ENCODE assay signal across 1 cellular context in the genomic region with DNA sequence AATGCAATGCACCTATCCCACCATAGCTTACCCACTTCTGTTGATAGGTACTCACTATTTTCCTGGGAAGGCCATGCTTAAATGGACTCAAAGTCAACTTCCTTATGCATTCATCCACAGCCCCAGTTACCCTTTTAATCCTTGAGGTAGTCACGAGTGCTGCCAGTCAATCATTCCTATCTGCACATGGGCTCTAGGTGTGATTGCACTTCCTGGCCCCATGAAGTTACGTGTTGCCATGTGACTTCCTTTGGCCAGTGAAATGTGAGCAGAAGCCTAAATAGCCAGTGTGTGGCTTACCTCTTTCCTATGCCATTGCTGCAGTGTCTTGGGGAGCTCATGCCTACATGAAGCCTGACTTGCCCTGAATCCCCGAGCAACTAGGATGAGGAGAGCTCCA.
TF ChIP-seq lines count a peak whose summit lies in the region.

No MANE protein-coding gene starts in this region.

TF ChIP-seq in K562, 482 proteins besides CTCF, POLR2A, EP300 and RAD21 (continued from another document):
- TF ChIP-seq, protein P1, sequence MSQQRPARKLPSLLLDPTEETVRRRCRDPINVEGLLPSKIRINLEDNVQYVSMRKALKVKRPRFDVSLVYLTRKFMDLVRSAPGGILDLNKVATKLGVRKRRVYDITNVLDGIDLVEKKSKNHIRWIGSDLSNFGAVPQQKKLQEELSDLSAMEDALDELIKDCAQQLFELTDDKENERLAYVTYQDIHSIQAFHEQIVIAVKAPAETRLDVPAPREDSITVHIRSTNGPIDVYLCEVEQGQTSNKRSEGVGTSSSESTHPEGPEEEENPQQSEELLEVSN (IDR thresholded peaks at IDR 0.05; ENCODE audit: borderline replicate concordance in 1 of 2, extremely low read depth in 1 of 2, insufficient read depth in 1 of 2, insufficient read length in 1 of 2, low read depth in 1 of 2, low read length in 1 of 2, poor library complexity in 1 of 2, severe bottlenecking in 1 of 2) = peak in 1 of 2 experiments; percentile 51
- TF ChIP-seq CREBBP (IDR thresholded peaks at IDR 0.05; ENCODE audit: low read depth, low read length) (no peak), RAD51 (IDR thresholded peaks at IDR 0.05; ENCODE audit: borderline replicate concordance, low read depth) (peak; percentile 72), HDAC8 (tag; IDR thresholded peaks at IDR 0.05) (0 out of 2 replicates have a peak, but pooled peaks have one; percentile 12), NR1H2 (CRISPR knock-in tag; IDR thresholded peaks at IDR 0.05) (no peak), ETV1 (tag; conservative IDR thresholded peaks at IDR 0.05; ENCODE audit: low read depth) (0 out of 2 replicates have a peak, but pooled peaks have one; percentile 5), ATF1 (CRISPR knock-in tag; IDR thresholded peaks at IDR 0.05) (no peak), ATF1 (tag; IDR thresholded peaks at IDR 0.05) (peak; percentile 47; the same call in 1 of the 2 replicates), BHLHE40 (IDR thresholded peaks at IDR 0.05; ENCODE audit: low read length) (peak; percentile 35; the same call in 1 of the 2 replicates), ZNF589 (CRISPR knock-in tag; IDR thresholded peaks at IDR 0.05; ENCODE audit: low read depth) (peak; percentile 65; the same call in 1 of the 2 replicates), ELF1 (tag; IDR thresholded peaks at IDR 0.05) (peak; percentile 73; the same call in 1 of the 2 replicates), NBN (IDR thresholded peaks at IDR 0.05; ENCODE audit: low read depth) (no peak), OTX1 (CRISPR knock-in tag; IDR thresholded peaks at IDR 0.05) (no peak)
- TF ChIP-seq, protein P2, sequence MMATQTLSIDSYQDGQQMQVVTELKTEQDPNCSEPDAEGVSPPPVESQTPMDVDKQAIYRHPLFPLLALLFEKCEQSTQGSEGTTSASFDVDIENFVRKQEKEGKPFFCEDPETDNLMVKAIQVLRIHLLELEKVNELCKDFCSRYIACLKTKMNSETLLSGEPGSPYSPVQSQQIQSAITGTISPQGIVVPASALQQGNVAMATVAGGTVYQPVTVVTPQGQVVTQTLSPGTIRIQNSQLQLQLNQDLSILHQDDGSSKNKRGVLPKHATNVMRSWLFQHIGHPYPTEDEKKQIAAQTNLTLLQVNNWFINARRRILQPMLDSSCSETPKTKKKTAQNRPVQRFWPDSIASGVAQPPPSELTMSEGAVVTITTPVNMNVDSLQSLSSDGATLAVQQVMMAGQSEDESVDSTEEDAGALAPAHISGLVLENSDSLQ (IDR thresholded peaks at IDR 0.05) = peak; percentile 94
- TF ChIP-seq, protein P3, sequence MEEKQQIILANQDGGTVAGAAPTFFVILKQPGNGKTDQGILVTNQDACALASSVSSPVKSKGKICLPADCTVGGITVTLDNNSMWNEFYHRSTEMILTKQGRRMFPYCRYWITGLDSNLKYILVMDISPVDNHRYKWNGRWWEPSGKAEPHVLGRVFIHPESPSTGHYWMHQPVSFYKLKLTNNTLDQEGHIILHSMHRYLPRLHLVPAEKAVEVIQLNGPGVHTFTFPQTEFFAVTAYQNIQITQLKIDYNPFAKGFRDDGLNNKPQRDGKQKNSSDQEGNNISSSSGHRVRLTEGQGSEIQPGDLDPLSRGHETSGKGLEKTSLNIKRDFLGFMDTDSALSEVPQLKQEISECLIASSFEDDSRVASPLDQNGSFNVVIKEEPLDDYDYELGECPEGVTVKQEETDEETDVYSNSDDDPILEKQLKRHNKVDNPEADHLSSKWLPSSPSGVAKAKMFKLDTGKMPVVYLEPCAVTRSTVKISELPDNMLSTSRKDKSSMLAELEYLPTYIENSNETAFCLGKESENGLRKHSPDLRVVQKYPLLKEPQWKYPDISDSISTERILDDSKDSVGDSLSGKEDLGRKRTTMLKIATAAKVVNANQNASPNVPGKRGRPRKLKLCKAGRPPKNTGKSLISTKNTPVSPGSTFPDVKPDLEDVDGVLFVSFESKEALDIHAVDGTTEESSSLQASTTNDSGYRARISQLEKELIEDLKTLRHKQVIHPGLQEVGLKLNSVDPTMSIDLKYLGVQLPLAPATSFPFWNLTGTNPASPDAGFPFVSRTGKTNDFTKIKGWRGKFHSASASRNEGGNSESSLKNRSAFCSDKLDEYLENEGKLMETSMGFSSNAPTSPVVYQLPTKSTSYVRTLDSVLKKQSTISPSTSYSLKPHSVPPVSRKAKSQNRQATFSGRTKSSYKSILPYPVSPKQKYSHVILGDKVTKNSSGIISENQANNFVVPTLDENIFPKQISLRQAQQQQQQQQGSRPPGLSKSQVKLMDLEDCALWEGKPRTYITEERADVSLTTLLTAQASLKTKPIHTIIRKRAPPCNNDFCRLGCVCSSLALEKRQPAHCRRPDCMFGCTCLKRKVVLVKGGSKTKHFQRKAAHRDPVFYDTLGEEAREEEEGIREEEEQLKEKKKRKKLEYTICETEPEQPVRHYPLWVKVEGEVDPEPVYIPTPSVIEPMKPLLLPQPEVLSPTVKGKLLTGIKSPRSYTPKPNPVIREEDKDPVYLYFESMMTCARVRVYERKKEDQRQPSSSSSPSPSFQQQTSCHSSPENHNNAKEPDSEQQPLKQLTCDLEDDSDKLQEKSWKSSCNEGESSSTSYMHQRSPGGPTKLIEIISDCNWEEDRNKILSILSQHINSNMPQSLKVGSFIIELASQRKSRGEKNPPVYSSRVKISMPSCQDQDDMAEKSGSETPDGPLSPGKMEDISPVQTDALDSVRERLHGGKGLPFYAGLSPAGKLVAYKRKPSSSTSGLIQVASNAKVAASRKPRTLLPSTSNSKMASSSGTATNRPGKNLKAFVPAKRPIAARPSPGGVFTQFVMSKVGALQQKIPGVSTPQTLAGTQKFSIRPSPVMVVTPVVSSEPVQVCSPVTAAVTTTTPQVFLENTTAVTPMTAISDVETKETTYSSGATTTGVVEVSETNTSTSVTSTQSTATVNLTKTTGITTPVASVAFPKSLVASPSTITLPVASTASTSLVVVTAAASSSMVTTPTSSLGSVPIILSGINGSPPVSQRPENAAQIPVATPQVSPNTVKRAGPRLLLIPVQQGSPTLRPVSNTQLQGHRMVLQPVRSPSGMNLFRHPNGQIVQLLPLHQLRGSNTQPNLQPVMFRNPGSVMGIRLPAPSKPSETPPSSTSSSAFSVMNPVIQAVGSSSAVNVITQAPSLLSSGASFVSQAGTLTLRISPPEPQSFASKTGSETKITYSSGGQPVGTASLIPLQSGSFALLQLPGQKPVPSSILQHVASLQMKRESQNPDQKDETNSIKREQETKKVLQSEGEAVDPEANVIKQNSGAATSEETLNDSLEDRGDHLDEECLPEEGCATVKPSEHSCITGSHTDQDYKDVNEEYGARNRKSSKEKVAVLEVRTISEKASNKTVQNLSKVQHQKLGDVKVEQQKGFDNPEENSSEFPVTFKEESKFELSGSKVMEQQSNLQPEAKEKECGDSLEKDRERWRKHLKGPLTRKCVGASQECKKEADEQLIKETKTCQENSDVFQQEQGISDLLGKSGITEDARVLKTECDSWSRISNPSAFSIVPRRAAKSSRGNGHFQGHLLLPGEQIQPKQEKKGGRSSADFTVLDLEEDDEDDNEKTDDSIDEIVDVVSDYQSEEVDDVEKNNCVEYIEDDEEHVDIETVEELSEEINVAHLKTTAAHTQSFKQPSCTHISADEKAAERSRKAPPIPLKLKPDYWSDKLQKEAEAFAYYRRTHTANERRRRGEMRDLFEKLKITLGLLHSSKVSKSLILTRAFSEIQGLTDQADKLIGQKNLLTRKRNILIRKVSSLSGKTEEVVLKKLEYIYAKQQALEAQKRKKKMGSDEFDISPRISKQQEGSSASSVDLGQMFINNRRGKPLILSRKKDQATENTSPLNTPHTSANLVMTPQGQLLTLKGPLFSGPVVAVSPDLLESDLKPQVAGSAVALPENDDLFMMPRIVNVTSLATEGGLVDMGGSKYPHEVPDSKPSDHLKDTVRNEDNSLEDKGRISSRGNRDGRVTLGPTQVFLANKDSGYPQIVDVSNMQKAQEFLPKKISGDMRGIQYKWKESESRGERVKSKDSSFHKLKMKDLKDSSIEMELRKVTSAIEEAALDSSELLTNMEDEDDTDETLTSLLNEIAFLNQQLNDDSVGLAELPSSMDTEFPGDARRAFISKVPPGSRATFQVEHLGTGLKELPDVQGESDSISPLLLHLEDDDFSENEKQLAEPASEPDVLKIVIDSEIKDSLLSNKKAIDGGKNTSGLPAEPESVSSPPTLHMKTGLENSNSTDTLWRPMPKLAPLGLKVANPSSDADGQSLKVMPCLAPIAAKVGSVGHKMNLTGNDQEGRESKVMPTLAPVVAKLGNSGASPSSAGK (IDR thresholded peaks at IDR 0.05) = peak; percentile 76
